22 cellular contexts compared by ENCODE assay signal in genomic region chr15:91769919-91770318, GRCh38.
"Had no signal": no experiment of that assay in that cellular context is flagged by ENCODE, and none has a peak within 500 bp of the region (broad histone marks: within the 10 kb centered on the region; RNA-seq: fewer than 3 reads in every experiment).

No MANE protein-coding gene starts in this region.

- H3K27me3 ChIP-seq: sigmoid colon had no signal

- H3K27ac Mint-ChIP-seq: activated CD4-positive, alpha-beta memory T cell treated with anti-CD3 and anti-CD28 coated beads for 36 hours; activated naive CD4-positive, alpha-beta T cell treated with anti-CD3 and anti-CD28 coated beads for 36 hours; activated naive CD8-positive, alpha-beta T cell treated with anti-CD3 and anti-CD28 coated beads, Interleukin-2, amount 10 ng/mL, durations not matched to agents 7 days and 5 days; activated T-cell treated with anti-CD3 and anti-CD28 coated beads, Interleukin-2, amount 50 U/mL, for 72 hours; dendritic cell treated with granulocyte-macrophage colony-stimulating factor and Interleukin-4, amounts not matched to agents 40 ng/mL and 50 ng/mL, for 4 days; mesothelial cell of epicardium; natural killer cell; progenitor cell of endocrine pancreas had no signal

- DNase-seq: activated CD4-positive, alpha-beta memory T cell treated with anti-CD3 and anti-CD28 coated beads for 36 hours; activated CD4-positive, alpha-beta T cell treated with anti-CD3 and anti-CD28 coated beads for 48 hours; activated effector memory CD4-positive, alpha-beta T cell treated with Interleukin-2 at 50 U/mL for 16 hours; activated naive CD4-positive, alpha-beta T cell treated with anti-CD3 and anti-CD28 coated beads for 36 hours; activated naive CD8-positive, alpha-beta T cell treated with anti-CD3 and anti-CD28 coated beads, Interleukin-2, amount 10 ng/mL, durations not matched to agents 7 days and 5 days; activated T-cell treated with anti-CD3 and anti-CD28 coated beads, Interleukin-2, amount 50 U/mL, for 72 hours; amygdala; effector CD4-positive, alpha-beta T cell; erythroblast; foreskin melanocyte; kidney; natural killer cell; retina; sigmoid colon; stimulated activated CD4-positive, alpha-beta T cell treated with anti-CD3 and anti-CD28 coated beads, Interleukin-2, amount 100 ng/mL, for 48 hours; stimulated activated naive CD4-positive, alpha-beta T cell; T-helper 9 cell had no signal

- H3K4me1 Mint-ChIP-seq: activated naive CD8-positive, alpha-beta T cell treated with anti-CD3 and anti-CD28 coated beads, Interleukin-2, amount 10 ng/mL, durations not matched to agents 7 days and 5 days; natural killer cell had no signal

- FAIRE-seq: kidney had no signal

- H3K27ac ChIP-seq: sigmoid colon, thoracic aorta had no signal

- H3K36me3 ChIP-seq: sigmoid colon, thoracic aorta had no signal

- H3K4me1 ChIP-seq: sigmoid colon had no signal

- H3K4me3 ChIP-seq: sigmoid colon, thoracic aorta had no signal

- H3K9me3 Mint-ChIP-seq: activated CD4-positive, alpha-beta memory T cell treated with anti-CD3 and anti-CD28 coated beads for 36 hours; activated naive CD4-positive, alpha-beta T cell treated with anti-CD3 and anti-CD28 coated beads for 36 hours; activated naive CD8-positive, alpha-beta T cell treated with anti-CD3 and anti-CD28 coated beads, Interleukin-2, amount 10 ng/mL, durations not matched to agents 7 days and 5 days; activated T-cell treated with anti-CD3 and anti-CD28 coated beads, Interleukin-2, amount 50 U/mL, for 72 hours; dendritic cell treated with granulocyte-macrophage colony-stimulating factor and Interleukin-4, amounts not matched to agents 40 ng/mL and 50 ng/mL, for 4 days; mesothelial cell of epicardium; natural killer cell had no signal

- H3K36me3 Mint-ChIP-seq: activated CD4-positive, alpha-beta memory T cell treated with anti-CD3 and anti-CD28 coated beads for 36 hours; activated naive CD8-positive, alpha-beta T cell treated with anti-CD3 and anti-CD28 coated beads, Interleukin-2, amount 10 ng/mL, durations not matched to agents 7 days and 5 days; mesothelial cell of epicardium; natural killer cell had no signal

- H3K9me3 ChIP-seq: sigmoid colon, thoracic aorta had no signal

- ATAC-seq: activated T-cell treated with anti-CD3 and anti-CD28 coated beads, Interleukin-2, amount 50 U/mL, for 72 hours; left lobe of liver; natural killer cell had no signal

- H3K4me3 Mint-ChIP-seq: activated CD4-positive, alpha-beta memory T cell treated with anti-CD3 and anti-CD28 coated beads for 36 hours; activated naive CD4-positive, alpha-beta T cell treated with anti-CD3 and anti-CD28 coated beads for 36 hours; activated naive CD8-positive, alpha-beta T cell treated with anti-CD3 and anti-CD28 coated beads, Interleukin-2, amount 10 ng/mL, durations not matched to agents 7 days and 5 days; activated T-cell treated with anti-CD3 and anti-CD28 coated beads, Interleukin-2, amount 50 U/mL, for 72 hours; dendritic cell treated with granulocyte-macrophage colony-stimulating factor and Interleukin-4, amounts not matched to agents 40 ng/mL and 50 ng/mL, for 4 days; mesothelial cell of epicardium; natural killer cell had no signal
